ENCODE assay signal across 9 cellular contexts in the genomic region with DNA sequence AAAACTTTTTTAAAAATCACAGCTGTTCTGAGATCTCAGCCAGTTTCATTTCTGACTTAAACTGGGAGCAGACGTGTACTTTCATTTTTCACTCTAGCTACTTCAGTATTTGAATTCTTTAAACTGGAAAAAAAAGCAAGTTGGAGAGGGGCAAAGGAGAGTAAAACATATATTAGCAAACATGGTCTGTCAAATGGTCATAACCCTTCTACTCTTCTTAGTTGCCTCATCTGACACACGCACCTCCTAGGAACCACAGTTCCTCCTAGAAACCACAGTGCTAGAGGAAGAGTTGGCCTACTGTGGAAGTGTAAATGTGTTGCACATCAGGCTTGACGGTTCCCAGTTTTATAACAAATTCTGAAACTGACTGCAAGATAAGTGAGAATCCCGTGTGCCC. TPM values are rescaled to one million over a fixed set of nuclear protein-coding genes. Genes with fewer than 3 reads are reported as not detected.
DNase-seq lines count a peak whose midpoint lies in the region; ATAC-seq lines count a peak whose summit lies in the region.
"Had no signal": no experiment of that assay in that cellular context is flagged by ENCODE, and none has a peak within 500 bp of the region (broad histone marks: within the 10 kb centered on the region; RNA-seq: fewer than 3 reads in every experiment).

No MANE protein-coding gene starts in this region.

- H3K36me3 ChIP-seq in H7 (replicated peaks; ENCODE audit: control insufficient read depth, insufficient read depth, low read length), result peaks cover 22% of the 10 kb centered on the region

- H3K4me3 ChIP-seq in H7 (ENCODE audit: insufficient read depth, low read depth, low read length), result no peak overlapping the region

- no peaks in the 10 kb centered on the region for H3K27me3 ChIP-seq in H7 (ENCODE audit: control insufficient read depth, insufficient read depth, low read length)

- DNase-seq in medulla oblongata (ENCODE audit: extremely low spot score) (peak; percentile 46), NCI-H128 (lab: John Stamatoyannopoulos, UW; ENCODE audit: unreplicated experiment) (no peak), NCI-H1092 treated with DMSO at 0.1 percent for 48 hours (lab: John Stamatoyannopoulos, UW) (no peak), NCI-H748 treated with DMSO at 0.1 percent for 48 hours (lab: John Stamatoyannopoulos, UW) (no peak), H7 (no peak)
- DNase-seq: small intestine had no signal

- ATAC-seq in GM18861 (IDR thresholded peaks at IDR 0.05; ENCODE audit: unreplicated experiment), result peak; percentile 51
- ATAC-seq in GM21619 (IDR thresholded peaks at IDR 0.05; ENCODE audit: unreplicated experiment), result peak; percentile 70
- ATAC-seq in HG03460 (IDR thresholded peaks at IDR 0.05; ENCODE audit: unreplicated experiment), result peak; percentile 68

RNA-seq across cellular contexts. Expression of a gene that starts 47.2 kb away (rescaled TPM):
- total RNA-seq in H7 (2014; rRNA removed; shearing (Covaris generic)), result 75.3 and 88.8 TPM in 2 replicates

RNA-seq across cellular contexts. Expression of a gene that starts 58.0 kb away (rescaled TPM):
- 5.8 and 13.7 TPM in 2 replicates for total RNA-seq in H7 (2014; rRNA removed; shearing (Covaris generic))
